ENCODE assay signal across 11 cellular contexts in the genomic region with DNA sequence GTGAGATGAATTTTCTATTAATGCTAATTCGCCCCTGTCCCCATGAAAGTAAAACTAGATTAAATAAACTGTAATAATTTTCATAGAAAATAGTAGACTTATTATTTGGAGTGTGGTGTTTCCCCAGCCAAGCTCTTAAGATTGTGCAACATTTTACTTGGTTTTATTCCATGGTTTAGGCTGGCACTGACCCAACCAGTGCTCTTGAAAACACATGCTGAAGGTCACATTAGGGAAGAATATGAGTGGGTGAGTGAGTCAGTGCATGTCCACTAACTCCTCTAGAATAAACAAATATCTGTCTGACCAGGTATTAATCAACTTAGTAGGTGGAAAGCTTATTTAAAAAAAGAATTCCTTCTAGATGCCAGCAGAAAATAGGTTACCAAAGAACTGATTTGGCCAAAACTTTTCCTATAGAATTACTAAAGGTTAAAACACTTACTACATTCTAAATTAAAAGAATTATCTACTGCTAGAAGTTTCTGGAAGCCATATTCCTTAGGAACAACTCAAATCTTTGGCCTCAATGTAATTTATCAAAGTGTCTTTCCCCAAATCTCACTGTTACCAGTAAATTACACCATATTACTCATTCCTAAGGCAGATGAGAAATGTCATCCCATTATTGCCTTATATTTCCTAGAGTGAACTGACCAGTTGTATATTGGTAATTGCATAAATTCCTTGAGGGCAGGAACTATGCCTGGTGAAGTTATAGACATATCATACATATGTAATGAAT.
DNase-seq lines count a peak whose midpoint lies in the region; ATAC-seq, FAIRE-seq and TF ChIP-seq lines count a peak whose summit lies in the region.
"Had no signal": no experiment of that assay in that cellular context is flagged by ENCODE, and none has a peak within 500 bp of the region (broad histone marks: within the 10 kb centered on the region; RNA-seq: fewer than 3 reads in every experiment).

No MANE protein-coding gene starts in this region.

- H3K27me3 ChIP-seq in A673 (replicated peaks; ENCODE audit: insufficient read depth, low read depth, low read length, poor library complexity) = no peaks in the 10 kb centered on the region
- no peaks in the 10 kb centered on the region for H3K27me3 ChIP-seq in endothelial cell of umbilical vein (ENCODE audit: control insufficient read depth in 2 of 2, insufficient read depth in 2 of 2, low read length in 2 of 2)

- dilution Hi-C loops in endothelial cell of umbilical vein (cut with MboI; ENCODE audit: extremely low pct_ligation_motif_present, low sequenced_read_pairs) = loop anchor here (25.0 kb wide), 2 partner anchors 101 to 326 kb away; a partner anchor contains a TSS

- H3K27me3 Mint-ChIP-seq in activated T-cell treated with anti-CD3 and anti-CD28 coated beads, Interleukin-2, amount 50 U/mL, for 4 hours (ENCODE audit: low read depth) = peaks cover 2% of the 10 kb centered on the region
- H3K27me3 Mint-ChIP-seq: activated CD4-positive, alpha-beta T cell treated with anti-CD3 and anti-CD28 coated beads, Interleukin-2, amount 10 ng/mL, durations not matched to agents 7 days and 5 days; CD4-positive, alpha-beta T cell had no signal

- POLR2A ChIA-PET in A673 (lab: Charles Lee; ENCODE audit: low non-redundant PET) = no interaction called here
- POLR2A ChIA-PET in endothelial cell of umbilical vein (lab: Charles Lee) = interaction anchor here (0.7 kb wide), 1 partner anchor 466 kb away, joined by 3 read pairs; no protein-coding TSS in a partner anchor

- H3K27ac ChIP-seq in A673 (ENCODE audit: low read depth, low read length, poor library complexity, severe bottlenecking) (no peak overlapping the region), endothelial cell of umbilical vein (ENCODE audit: insufficient read depth, low read depth, low read length) (no peak overlapping the region), substantia nigra (ENCODE audit: low read depth, low read length, poor library complexity, severe bottlenecking) (no peak overlapping the region)

- no peaks in the 10 kb centered on the region for H3K79me2 ChIP-seq in endothelial cell of umbilical vein (ENCODE audit: control insufficient read depth, insufficient read depth, low read length)

- H3K9me3 ChIP-seq in A673 (ENCODE audit: low read depth, low read length, poor library complexity, severe bottlenecking) (no peaks in the 10 kb centered on the region), endothelial cell of umbilical vein (replicated peaks; ENCODE audit: control insufficient read depth, insufficient read depth, low read length) (no peaks in the 10 kb centered on the region)

- TF ChIP-seq CTCF in A673 (conservative IDR thresholded peaks at IDR 0.05; ENCODE audit: low read depth, low read length) (no peak), endothelial cell of umbilical vein (IDR thresholded peaks at IDR 0.05; ENCODE audit: extremely low read depth in 1 of 2, insufficient read depth in 1 of 2, low read depth in 1 of 2, low read length in 2 of 2) (no peak)

- intact Hi-C loops in A673 (cut with micrococcal nuclease; ENCODE audit: unreplicated experiment) (no loop called here), endothelial cell of umbilical vein (cut with micrococcal nuclease) (no loop called here)

- ATAC-seq in activated T-cell treated with anti-CD3 and anti-CD28 coated beads, Interleukin-2, amount 50 U/mL, for 4 hours = no peak

- TF ChIP-seq POLR2A in endothelial cell of umbilical vein (IDR thresholded peaks at IDR 0.05; ENCODE audit: low read depth, low read length) = no peak

- no peak overlapping the region for H3K9ac ChIP-seq in endothelial cell of umbilical vein (replicated peaks; ENCODE audit: extremely low read depth, insufficient read depth, low read length)

- H3K4me1 ChIP-seq in A673 (ENCODE audit: insufficient read depth, low read length, poor library complexity, severe bottlenecking) (peaks cover 25% of the 10 kb centered on the region), endothelial cell of umbilical vein (ENCODE audit: control insufficient read depth, extremely low read depth, insufficient read depth, low read length) (peaks cover 4% of the 10 kb centered on the region)

- CTCF ChIA-PET in A673 (lab: Charles Lee) = no interaction called here
- CTCF ChIA-PET in endothelial cell of umbilical vein (lab: Charles Lee) = interaction anchor here (1.0 to 1.5 kb wide), 3 partner anchors 8 to 124 kb away, joined by 3 to 5 read pairs (median 4); no protein-coding TSS in a partner anchor

- peaks cover 2% of the 10 kb centered on the region for H3K4me1 Mint-ChIP-seq in activated T-cell treated with anti-CD3 and anti-CD28 coated beads, Interleukin-2, amount 50 U/mL, for 4 hours (ENCODE audit: low read depth)
- H3K4me1 Mint-ChIP-seq: activated CD4-positive, alpha-beta T cell treated with anti-CD3 and anti-CD28 coated beads, Interleukin-2, amount 10 ng/mL, durations not matched to agents 7 days and 5 days had no signal

- no peaks in the 10 kb centered on the region for H3K9me1 ChIP-seq in endothelial cell of umbilical vein (replicated peaks; ENCODE audit: control insufficient read depth, extremely low read depth, insufficient read depth, low read length)

- DNase-seq in A673 (ENCODE audit: low spot score) (peak; percentile 39), M059J (ENCODE audit: low read depth) (peak; percentile 99), endothelial cell of umbilical vein (ENCODE audit: low read depth, low spot score) (peak; percentile 98), midbrain (lab: John Stamatoyannopoulos, UW) (peak; percentile 4), NK-92 (lab: John Stamatoyannopoulos, UW; ENCODE audit: unreplicated experiment) (no peak), substantia nigra (lab: John Stamatoyannopoulos, UW) (no peak), ecto neural progenitor cell (ENCODE audit: low spot score) (no peak)
- DNase-seq in activated T-cell treated with anti-CD3 and anti-CD28 coated beads, Interleukin-2, amount 50 U/mL, for 4 hours = no peak
- DNase-seq: activated CD4-positive, alpha-beta T cell treated with anti-CD3 and anti-CD28 coated beads, Interleukin-2, amount 10 ng/mL, durations not matched to agents 7 days and 5 days; CD4-positive, alpha-beta T cell; effector CD8-positive, alpha-beta T cell had no signal

- no peak overlapping the region for H2AFZ ChIP-seq in endothelial cell of umbilical vein (ENCODE audit: low read depth, low read length)

- BruUV-seq in A673 (replicated peaks; lab: Mats Ljungman, UMichigan) = no TSS peak
- BruUV-seq in endothelial cell of umbilical vein (replicated peaks; lab: Mats Ljungman, UMichigan) = no TSS peak

- H3K4me2 ChIP-seq in endothelial cell of umbilical vein (ENCODE audit: insufficient read depth, low read length) = no peak overlapping the region

- H3K36me3 Mint-ChIP-seq in activated T-cell treated with anti-CD3 and anti-CD28 coated beads, Interleukin-2, amount 50 U/mL, for 4 hours (ENCODE audit: insufficient read depth) = no peaks in the 10 kb centered on the region

- no peaks in the 10 kb centered on the region for H4K20me1 ChIP-seq in endothelial cell of umbilical vein (replicated peaks; ENCODE audit: control insufficient read depth, extremely low read depth, insufficient read depth, low read length)

- no peaks in the 10 kb centered on the region for H3K36me3 ChIP-seq in A673 (ENCODE audit: insufficient read depth, low read length, poor library complexity, severe bottlenecking)
- no peaks in the 10 kb centered on the region for H3K36me3 ChIP-seq in endothelial cell of umbilical vein (ENCODE audit: control insufficient read depth in 2 of 2, extremely low read depth in 1 of 2, insufficient read depth in 2 of 2, low read length in 2 of 2)

- H3K4me3 Mint-ChIP-seq in activated T-cell treated with anti-CD3 and anti-CD28 coated beads, Interleukin-2, amount 50 U/mL, for 4 hours = no peak overlapping the region
- H3K4me3 Mint-ChIP-seq: activated CD4-positive, alpha-beta T cell treated with anti-CD3 and anti-CD28 coated beads, Interleukin-2, amount 10 ng/mL, durations not matched to agents 7 days and 5 days; CD4-positive, alpha-beta T cell had no signal

- peak; percentile 42 for FAIRE-seq in endothelial cell of umbilical vein (lab: Jason Lieb, UNC)

- H3K4me3 ChIP-seq in A673 (ENCODE audit: low read depth, low read length, poor library complexity, severe bottlenecking) = no peak overlapping the region
- no peak overlapping the region for H3K4me3 ChIP-seq in endothelial cell of umbilical vein (replicated peaks in 1 of 3; ENCODE audit: insufficient read depth in 1 of 3, low read depth in 1 of 3, low read length in 3 of 3)

- no peaks in the 10 kb centered on the region for H3K9me3 Mint-ChIP-seq in activated T-cell treated with anti-CD3 and anti-CD28 coated beads, Interleukin-2, amount 50 U/mL, for 4 hours
- H3K9me3 Mint-ChIP-seq: CD4-positive, alpha-beta T cell had no signal

TF ChIP-seq in endothelial cell of umbilical vein, 7 proteins besides CTCF, POLR2A, EP300 and RAD21:
- TF ChIP-seq POLR2AphosphoS5 (IDR thresholded peaks at IDR 0.05; ENCODE audit: insufficient read depth, low read depth, low read length) (peak; percentile 16), MYC (IDR thresholded peaks at IDR 0.05; ENCODE audit: low read depth, low read length) (no peak), JUN (IDR thresholded peaks at IDR 0.05; ENCODE audit: borderline replicate concordance, insufficient read depth, insufficient read length, low read depth) (peak; percentile 35), EZH2 (IDR thresholded peaks at IDR 0.05; ENCODE audit: borderline replicate concordance, low read depth, low read length, severe bottlenecking) (no peak), GATA2 (IDR thresholded peaks at IDR 0.05; ENCODE audit: insufficient read depth, insufficient read length, low read depth, low read length) (no peak), FOS (IDR thresholded peaks at IDR 0.05; ENCODE audit: borderline replicate concordance, insufficient read depth, low read length) (peak; percentile 70)
- TF ChIP-seq, protein P1, sequence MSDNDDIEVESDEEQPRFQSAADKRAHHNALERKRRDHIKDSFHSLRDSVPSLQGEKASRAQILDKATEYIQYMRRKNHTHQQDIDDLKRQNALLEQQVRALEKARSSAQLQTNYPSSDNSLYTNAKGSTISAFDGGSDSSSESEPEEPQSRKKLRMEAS (IDR thresholded peaks at IDR 0.05; ENCODE audit: insufficient read depth, insufficient read length) = no peak

Comparison
In these comparisons a context has a peak if more than half of its experiments do, and no peak if none do; other contexts are left out.
1. DNase-seq: peak in A673 (single experiment), M059J (single experiment), endothelial cell of umbilical vein (single experiment) and midbrain (single experiment); none in activated T-cell treated with anti-CD3 and anti-CD28 coated beads, Interleukin-2, amount 50 U/mL, for 4 hours (single experiment), NK-92 (single experiment), substantia nigra (0 of 49) and ecto neural progenitor cell (single experiment).